Comparison of ENCODE assay signal across 21 cellular contexts in genomic region chr15:72787521-72787920, GRCh38. TPM values are rescaled to one million over a fixed set of nuclear protein-coding genes. Genes with fewer than 3 reads are reported as not detected.
DNase-seq lines count a peak whose midpoint lies in the region; ATAC-seq and TF ChIP-seq lines count a peak whose summit lies in the region.
"Had no signal": no experiment of that assay in that cellular context is flagged by ENCODE, and none has a peak within 500 bp of the region (broad histone marks: within the 10 kb centered on the region; RNA-seq: fewer than 3 reads in every experiment).

No MANE protein-coding gene starts in this region.

- no peak for ATAC-seq in activated T-cell treated with anti-CD3 and anti-CD28 coated beads, Interleukin-2, amount 50 U/mL, for 72 hours (replicated peaks in 1 of 2)
- no peak for ATAC-seq in stimulated activated effector memory CD8-positive, alpha-beta T cell treated with anti-CD3 and anti-CD28 coated beads, Interleukin-12 subunit alpha, Interleukin-12 subunit beta, amount 100 ng/mL, for 72 hours
- ATAC-seq in naive thymus-derived CD8-positive, alpha-beta T cell, result no peak
- ATAC-seq: K562 had no signal

- no peak overlapping the region for H3K4me3 ChIP-seq in muscle layer of duodenum (ENCODE audit: low read depth in 1 of 2, low read length in 2 of 2)
- H3K4me3 ChIP-seq: K562 had no signal

- H3K36me3 Mint-ChIP-seq in activated T-cell treated with anti-CD3 and anti-CD28 coated beads, Interleukin-2, amount 50 U/mL, for 72 hours (ENCODE audit: insufficient read depth in 2 of 2), result peaks cover 4 to 5% of the 10 kb centered on the region in 2 donors
- H3K36me3 Mint-ChIP-seq in brain, result no peaks in the 10 kb centered on the region
- H3K36me3 Mint-ChIP-seq in stimulated activated effector memory CD8-positive, alpha-beta T cell treated with anti-CD3 and anti-CD28 coated beads, Interleukin-12 subunit alpha, Interleukin-12 subunit beta, amount 100 ng/mL, for 72 hours, result peaks cover 29% of the 10 kb centered on the region
- H3K36me3 Mint-ChIP-seq in naive thymus-derived CD8-positive, alpha-beta T cell, result peaks cover 0 to 5% (median 0%) of the 10 kb centered on the region in 3 donors

- peak overlapping the region; percentile 9 to 67 for H3K4me3 Mint-ChIP-seq in activated T-cell treated with anti-CD3 and anti-CD28 coated beads, Interleukin-2, amount 50 U/mL, for 72 hours
- no peak overlapping the region for H3K4me3 Mint-ChIP-seq in brain
- peak overlapping the region; percentile 75 for H3K4me3 Mint-ChIP-seq in stimulated activated effector memory CD8-positive, alpha-beta T cell treated with anti-CD3 and anti-CD28 coated beads, Interleukin-12 subunit alpha, Interleukin-12 subunit beta, amount 100 ng/mL, for 72 hours
- H3K4me3 Mint-ChIP-seq in naive thymus-derived CD8-positive, alpha-beta T cell, result peak overlapping the region in 1 of 10 donors; percentile 15

- intact Hi-C loops in cardiac septum (cut with DNase I), result loop anchor here (5.0 kb wide), 1 partner anchor 485 kb away; no protein-coding TSS in a partner anchor

- no peak for DNase-seq in activated T-cell treated with anti-CD3 and anti-CD28 coated beads, Interleukin-2, amount 50 U/mL, for 72 hours
- DNase-seq in activated T-cell treated with anti-CD3 and anti-CD28 coated beads, Interleukin-2, amount 50 U/mL, for 48 hours, result no peak
- DNase-seq in stimulated activated effector memory CD8-positive, alpha-beta T cell treated with anti-CD3 and anti-CD28 coated beads, Interleukin-12 subunit alpha, Interleukin-12 subunit beta, amount 100 ng/mL, for 72 hours (ENCODE audit: low spot score in 2 of 2), result no peak
- DNase-seq in naive thymus-derived CD8-positive, alpha-beta T cell, result no peak
- DNase-seq in cardiac septum (ENCODE audit: low spot score), result no peak
- DNase-seq in HUDEP-2 (lab: John Stamatoyannopoulos, UW; ENCODE audit: unreplicated experiment in 76 of 76), result no peak
- DNase-seq: COR-L47; DMS153; GOT3; NCI-H1436; NCI-H2029; NCI-H2171; NCI-H446; NCI-H69; NK-92 treated with Interleukin-12 subunit alpha and Interleukin-12 subunit beta, amount 100 ng/mL, for 24 hours; OCI-M1 had no signal

- H3K27ac Mint-ChIP-seq in activated T-cell treated with anti-CD3 and anti-CD28 coated beads, Interleukin-2, amount 50 U/mL, for 72 hours, result no peak overlapping the region
- peak overlapping the region; percentile 54 to 99 (median 65) for H3K27ac Mint-ChIP-seq in brain
- H3K27ac Mint-ChIP-seq in stimulated activated effector memory CD8-positive, alpha-beta T cell treated with anti-CD3 and anti-CD28 coated beads, Interleukin-12 subunit alpha, Interleukin-12 subunit beta, amount 100 ng/mL, for 72 hours, result no peak overlapping the region
- H3K27ac Mint-ChIP-seq in naive thymus-derived CD8-positive, alpha-beta T cell, result peak overlapping the region in 2 of 10 donors; percentile 48 to 65

- no peaks in the 10 kb centered on the region for H3K9me3 Mint-ChIP-seq in activated T-cell treated with anti-CD3 and anti-CD28 coated beads, Interleukin-2, amount 50 U/mL, for 72 hours
- H3K9me3 Mint-ChIP-seq in brain, result peaks cover 0 to 7% (median 0%) of the 10 kb centered on the region in 5 experiments
- H3K9me3 Mint-ChIP-seq in stimulated activated effector memory CD8-positive, alpha-beta T cell treated with anti-CD3 and anti-CD28 coated beads, Interleukin-12 subunit alpha, Interleukin-12 subunit beta, amount 100 ng/mL, for 72 hours, result no peaks in the 10 kb centered on the region
- no peaks in the 10 kb centered on the region for H3K9me3 Mint-ChIP-seq in naive thymus-derived CD8-positive, alpha-beta T cell

- no peaks in the 10 kb centered on the region for H3K27me3 Mint-ChIP-seq in activated T-cell treated with anti-CD3 and anti-CD28 coated beads, Interleukin-2, amount 50 U/mL, for 72 hours (ENCODE audit: low read depth)
- H3K27me3 Mint-ChIP-seq in brain, result peaks cover 18% of the 10 kb centered on the region
- peaks cover 0 to 4% (median 2%) of the 10 kb centered on the region in 5 donors for H3K27me3 Mint-ChIP-seq in naive thymus-derived CD8-positive, alpha-beta T cell

- no peaks in the 10 kb centered on the region for H3K27me3 ChIP-seq in muscle layer of duodenum (ENCODE audit: low read depth, low read length)

- no peak for TF ChIP-seq CTCF in brain (conservative IDR thresholded peaks at IDR 0.05)

- peak overlapping the region; percentile 40 for H3K27ac ChIP-seq in muscle layer of duodenum (ENCODE audit: low read length)
- H3K27ac ChIP-seq: HL-60, RWPE1 had no signal

- POLR2A ChIA-PET in naive thymus-derived CD8-positive, alpha-beta T cell (lab: Charles Lee), result no interaction called here

- peaks cover 6 to 7% of the 10 kb centered on the region in 2 donors for H3K4me1 ChIP-seq in muscle layer of duodenum (ENCODE audit: control insufficient read depth in 1 of 2, insufficient read depth in 2 of 2, low read length in 2 of 2)

- H3K4me1 Mint-ChIP-seq in activated T-cell treated with anti-CD3 and anti-CD28 coated beads, Interleukin-2, amount 50 U/mL, for 72 hours (ENCODE audit: low read depth), result peaks cover 33% of the 10 kb centered on the region
- H3K4me1 Mint-ChIP-seq in brain, result peaks cover 38% of the 10 kb centered on the region
- H3K4me1 Mint-ChIP-seq in stimulated activated effector memory CD8-positive, alpha-beta T cell treated with anti-CD3 and anti-CD28 coated beads, Interleukin-12 subunit alpha, Interleukin-12 subunit beta, amount 100 ng/mL, for 72 hours, result peaks cover 35% of the 10 kb centered on the region
- peaks cover 7 to 26% (median 16%) of the 10 kb centered on the region in 4 donors for H3K4me1 Mint-ChIP-seq in naive thymus-derived CD8-positive, alpha-beta T cell

- no peaks in the 10 kb centered on the region for H3K9me3 ChIP-seq in muscle layer of duodenum (ENCODE audit: control insufficient read depth in 1 of 2, low read length in 2 of 2)

- peaks cover 0 to 11% of the 10 kb centered on the region in 2 donors for H3K36me3 ChIP-seq in muscle layer of duodenum (ENCODE audit: control insufficient read depth in 1 of 2, insufficient read depth in 2 of 2, low read length in 2 of 2)

RNA-seq across cellular contexts. Expression of gene ADPGK, which starts 4.0 kb away (rescaled TPM):
- total RNA-seq in activated T-cell treated with anti-CD3 and anti-CD28 coated beads, Interleukin-2, amount 50 U/mL, for 72 hours, result 10 to 100 TPM; 55.8 to 63.1 TPM
- polyA plus RNA-seq in brain (ENCODE audit: insufficient read depth, low read depth, low replicate concordance), result 19.4 TPM
- total RNA-seq in naive thymus-derived CD8-positive, alpha-beta T cell, result 100 to 1,000 TPM; 101 to 110 TPM
- polyA plus RNA-seq in naive thymus-derived CD8-positive, alpha-beta T cell, result 10 to 100 TPM; 70.7 to 74.7 (median 73.8) TPM
- total RNA-seq in cardiac septum, result 11.1 TPM

Comparison
In these comparisons a context has a peak if more than half of its experiments do, and no peak if none do; other contexts are left out.
1. H3K27ac Mint-ChIP-seq: peak in brain (5 of 5); none in activated T-cell treated with anti-CD3 and anti-CD28 coated beads, Interleukin-2, amount 50 U/mL, for 72 hours (single experiment) and stimulated activated effector memory CD8-positive, alpha-beta T cell treated with anti-CD3 and anti-CD28 coated beads, Interleukin-12 subunit alpha, Interleukin-12 subunit beta, amount 100 ng/mL, for 72 hours (single experiment).
2. H3K4me3 Mint-ChIP-seq: peak in activated T-cell treated with anti-CD3 and anti-CD28 coated beads, Interleukin-2, amount 50 U/mL, for 72 hours (2 of 2) and stimulated activated effector memory CD8-positive, alpha-beta T cell treated with anti-CD3 and anti-CD28 coated beads, Interleukin-12 subunit alpha, Interleukin-12 subunit beta, amount 100 ng/mL, for 72 hours (single experiment); none in brain (0 of 5).